ENCODE assay signal across 8 cellular contexts in the genomic region with DNA sequence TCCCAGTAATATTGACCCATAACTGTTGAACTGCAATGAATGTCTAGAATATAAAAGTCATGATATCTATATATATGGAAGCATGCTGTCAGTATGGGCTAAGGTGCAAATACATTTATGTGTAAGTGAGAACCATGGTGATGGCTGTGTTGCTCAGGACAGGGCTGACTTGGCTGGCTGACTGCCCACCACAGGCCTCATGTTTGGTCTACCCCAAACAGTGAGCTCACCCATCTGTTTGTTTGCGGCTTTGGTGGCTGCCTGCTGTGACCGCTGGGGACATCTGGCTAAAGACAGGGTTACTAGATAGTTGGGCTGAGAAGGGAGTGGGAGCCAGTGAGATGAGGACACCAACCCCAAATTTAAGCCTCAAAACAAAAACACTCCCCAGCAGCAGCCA. TPM values are rescaled to one million over a fixed set of nuclear protein-coding genes. Genes with fewer than 3 reads are reported as not detected.
DNase-seq lines count a peak whose midpoint lies in the region; ATAC-seq and TF ChIP-seq lines count a peak whose summit lies in the region.

No MANE protein-coding gene starts in this region.

- ATAC-seq in activated CD4-positive, alpha-beta T cell treated with anti-CD3 and anti-CD28 coated beads for 36 hours, result peak; percentile 15
- no peak for ATAC-seq in HCT116
- ATAC-seq in aorta (ENCODE audit: low FRiP score), result no peak
- ATAC-seq in Right ventricle myocardium superior (ENCODE audit: poor library complexity), result no peak

- H3K27me3 Mint-ChIP-seq in activated CD4-positive, alpha-beta T cell treated with anti-CD3 and anti-CD28 coated beads for 36 hours, result no peaks in the 10 kb centered on the region

- no peaks in the 10 kb centered on the region for H3K9me2 ChIP-seq in HCT116 (ENCODE audit: insufficient read depth)

- H4K20me1 ChIP-seq in HCT116 (ENCODE audit: insufficient read depth), result peaks cover 15% of the 10 kb centered on the region; the same call in 1 of the 2 replicates

- H3K27ac ChIP-seq in HCT116 (ENCODE audit: low read depth, low read length) (peak overlapping the region; percentile 97), aorta (ENCODE audit: low read depth in 1 of 2, low read length in 2 of 2) (peak overlapping the region in 1 of 2 donors; percentile 18)

- peak overlapping the region; percentile 99 for H3K27ac Mint-ChIP-seq in activated CD4-positive, alpha-beta T cell treated with anti-CD3 and anti-CD28 coated beads for 36 hours

- no peak overlapping the region for H2AFZ ChIP-seq in HCT116 (ENCODE audit: low read depth, low read length, poor library complexity, severe bottlenecking)

- intact Hi-C loops in activated CD4-positive, alpha-beta T cell treated with anti-CD3 and anti-CD28 coated beads for 36 hours (cut with DNase I, micrococcal nuclease), result loop anchor here (2.0 to 10.0 kb wide), 7 partner anchors 18 to 900 kb away; a partner anchor contains a TSS
- intact Hi-C loops in HCT116 (cut with micrococcal nuclease) (no loop called here), aorta (cut with DNase I) (no loop called here), Right ventricle myocardium superior (cut with DNase I) (no loop called here)

- TF ChIP-seq POLR2A in HCT116 (IDR thresholded peaks at IDR 0.05; ENCODE audit: borderline replicate concordance, extremely low read depth, insufficient read depth, insufficient read length), result no peak
- no peak for TF ChIP-seq POLR2A in NB4 (IDR thresholded peaks at IDR 0.05; ENCODE audit: extremely low read depth, insufficient read length)
- no peak for TF ChIP-seq POLR2A in erythroblast (IDR thresholded peaks at IDR 0.05; ENCODE audit: low read length)

- peak overlapping the region; percentile 55; the same call in 1 of the 2 replicates for H3K9ac ChIP-seq in HCT116 (ENCODE audit: low read length)

- POLR2A ChIA-PET in activated CD4-positive, alpha-beta T cell treated with anti-CD3 and anti-CD28 coated beads for 36 hours (lab: Charles Lee), result interaction anchor here (0.5 to 2.5 kb wide), 11 partner anchors 18 to 230 kb away, joined by 3 to 49 read pairs (median 7); no protein-coding TSS in a partner anchor
- POLR2A ChIA-PET in HCT116 (lab: Charles Lee), result interaction anchor here (1.1 to 1.5 kb wide), 2 partner anchors 116 to 136 kb away, joined by 3 to 6 read pairs; no protein-coding TSS in a partner anchor

- H3K36me3 ChIP-seq in HCT116 (ENCODE audit: control insufficient read depth in 1 of 2, insufficient read depth in 2 of 2, low read length in 2 of 2), result peaks cover 9 to 32% of the 10 kb centered on the region in 2 experiments; a peak in 3 of 4 replicates
- no peaks in the 10 kb centered on the region for H3K36me3 ChIP-seq in aorta (ENCODE audit: control insufficient read depth in 1 of 2, insufficient read depth in 2 of 2, low read length in 1 of 2)

- RAD21 ChIA-PET in HCT116 (lab: Charles Lee; ENCODE audit: low non-redundant PET in 1 of 2, low total read pairs in 2 of 2, uncharacterized antibody in 2 of 2, unreplicated experiment in 2 of 2), result no interaction called here

- peak overlapping the region; percentile 65 for H3K4me3 Mint-ChIP-seq in activated CD4-positive, alpha-beta T cell treated with anti-CD3 and anti-CD28 coated beads for 36 hours

- peaks cover 82% of the 10 kb centered on the region for H3K4me1 Mint-ChIP-seq in activated CD4-positive, alpha-beta T cell treated with anti-CD3 and anti-CD28 coated beads for 36 hours

- H3K79me2 ChIP-seq in HCT116 (ENCODE audit: insufficient read depth, low read length), result peaks cover 99% of the 10 kb centered on the region

- H3K4me1 ChIP-seq in HCT116 (ENCODE audit: control insufficient read depth in 1 of 2, insufficient read depth in 2 of 2, low read length in 2 of 2), result peaks cover 72 to 94% of the 10 kb centered on the region in 2 experiments
- H3K4me1 ChIP-seq in aorta (ENCODE audit: control insufficient read depth in 1 of 2, insufficient read depth in 2 of 2, low read length in 2 of 2), result peaks cover 1 to 15% of the 10 kb centered on the region in 2 donors

- H3K9me3 ChIP-seq in HCT116 (ENCODE audit: control insufficient read depth in 1 of 2, insufficient read depth in 1 of 2, low read depth in 1 of 2, low read length in 2 of 2), result no peaks in the 10 kb centered on the region
- H3K9me3 ChIP-seq in aorta (ENCODE audit: control insufficient read depth, low read length), result no peaks in the 10 kb centered on the region

- 68 to 77% methylated on average over 2 of the region's 2 CpGs for WGBS in aorta, 2 donors

- H3K27me3 ChIP-seq in HCT116 (ENCODE audit: insufficient read depth, low read length), result no peaks in the 10 kb centered on the region
- H3K27me3 ChIP-seq in aorta (ENCODE audit: control insufficient read depth in 1 of 2, insufficient read depth in 2 of 2, low read length in 1 of 2), result no peaks in the 10 kb centered on the region

- peaks cover 82% of the 10 kb centered on the region for H3K36me3 Mint-ChIP-seq in activated CD4-positive, alpha-beta T cell treated with anti-CD3 and anti-CD28 coated beads for 36 hours (ENCODE audit: low read depth)

- TF ChIP-seq CTCF in HCT116 (IDR thresholded peaks at IDR 0.05 in 2 of 3, conservative IDR thresholded peaks at IDR 0.05 in 1 of 3; ENCODE audit: borderline replicate concordance in 1 of 3, insufficient read depth in 1 of 3, low read depth in 2 of 3, low read length in 2 of 3) (no peak), NB4 (IDR thresholded peaks at IDR 0.05; ENCODE audit: low read depth, low read length) (no peak)

- H3K4me2 ChIP-seq in HCT116 (ENCODE audit: low read length), result peak overlapping the region; percentile 99

- H3K4me3 ChIP-seq in HCT116 (replicated peaks in 1 of 2; ENCODE audit: low read depth in 1 of 2, low read length in 2 of 2) (peak overlapping the region in 1 of 2 experiments; percentile 44; a peak in 1 of 4 replicates), NB4 (ENCODE audit: low read depth, low read length) (peak overlapping the region; percentile 23), aorta (ENCODE audit: low read length in 2 of 2) (no peak overlapping the region)

- DNase-seq in activated CD4-positive, alpha-beta T cell treated with anti-CD3 and anti-CD28 coated beads for 36 hours, result peak; percentile 76
- DNase-seq in activated CD4-positive, alpha-beta T cell treated with anti-CD3 and anti-CD28 coated beads for 4 hours, result no peak
- no peak for DNase-seq in HCT116 (ENCODE audit: low read depth, low spot score)
- peak; percentile 74 for DNase-seq in NB4 (ENCODE audit: low read depth)
- DNase-seq in erythroblast (lab: John Stamatoyannopoulos, UW), result peak; percentile 14 to 36
- DNase-seq in aorta, result peak; percentile 54 to 73
- no peak for DNase-seq in Kasumi-1 (lab: John Stamatoyannopoulos, UW)
- DNase-seq in Right ventricle myocardium superior, result no peak

- H3K9me3 Mint-ChIP-seq in activated CD4-positive, alpha-beta T cell treated with anti-CD3 and anti-CD28 coated beads for 36 hours (ENCODE audit: low read depth), result no peaks in the 10 kb centered on the region

- no peak for TF ChIP-seq RAD21 in HCT116 (IDR thresholded peaks at IDR 0.05; ENCODE audit: low read depth)

- BruUV-seq in HCT116 (replicated peaks; lab: Mats Ljungman, UMichigan), result no TSS peak

- CTCF ChIA-PET in activated CD4-positive, alpha-beta T cell treated with anti-CD3 and anti-CD28 coated beads for 36 hours (lab: Charles Lee), result interaction anchor here (0.7 to 2.2 kb wide), 8 partner anchors 15 to 143 kb away, joined by 3 to 9 read pairs (median 4); no protein-coding TSS in a partner anchor
- CTCF ChIA-PET in HCT116 (lab: Charles Lee), result interaction anchor here (0.7 kb wide), 1 partner anchor 10 kb away, joined by 3 read pairs; no protein-coding TSS in a partner anchor

TF ChIP-seq in HCT116, 20 proteins besides CTCF, POLR2A, EP300 and RAD21 (continues in another document):
- no peak for TF ChIP-seq CBX3 (IDR thresholded peaks at IDR 0.05; ENCODE audit: low read depth)
- TF ChIP-seq, protein P1, sequence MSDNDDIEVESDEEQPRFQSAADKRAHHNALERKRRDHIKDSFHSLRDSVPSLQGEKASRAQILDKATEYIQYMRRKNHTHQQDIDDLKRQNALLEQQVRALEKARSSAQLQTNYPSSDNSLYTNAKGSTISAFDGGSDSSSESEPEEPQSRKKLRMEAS (IDR thresholded peaks at IDR 0.05), result no peak
- TF ChIP-seq, protein P2, sequence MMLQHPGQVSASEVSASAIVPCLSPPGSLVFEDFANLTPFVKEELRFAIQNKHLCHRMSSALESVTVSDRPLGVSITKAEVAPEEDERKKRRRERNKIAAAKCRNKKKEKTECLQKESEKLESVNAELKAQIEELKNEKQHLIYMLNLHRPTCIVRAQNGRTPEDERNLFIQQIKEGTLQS (IDR thresholded peaks at IDR 0.05), result no peak
- no peak for TF ChIP-seq EZH2phosphoT487 (IDR thresholded peaks at IDR 0.05; ENCODE audit: borderline replicate concordance)
- TF ChIP-seq YY1 (IDR thresholded peaks at IDR 0.05; ENCODE audit: extremely low read depth, insufficient replicate concordance, low read depth, low read length), result no peak
- no peak for TF ChIP-seq TCF7L2 (IDR thresholded peaks at IDR 0.05; ENCODE audit: borderline replicate concordance, extremely low read depth, insufficient read depth, insufficient read length)
- no peak for TF ChIP-seq POLR2AphosphoS5 (IDR thresholded peaks at IDR 0.05; ENCODE audit: low read depth, low read length)
- no peak for TF ChIP-seq EZH2 (IDR thresholded peaks at IDR 0.05)
- TF ChIP-seq, protein P3, sequence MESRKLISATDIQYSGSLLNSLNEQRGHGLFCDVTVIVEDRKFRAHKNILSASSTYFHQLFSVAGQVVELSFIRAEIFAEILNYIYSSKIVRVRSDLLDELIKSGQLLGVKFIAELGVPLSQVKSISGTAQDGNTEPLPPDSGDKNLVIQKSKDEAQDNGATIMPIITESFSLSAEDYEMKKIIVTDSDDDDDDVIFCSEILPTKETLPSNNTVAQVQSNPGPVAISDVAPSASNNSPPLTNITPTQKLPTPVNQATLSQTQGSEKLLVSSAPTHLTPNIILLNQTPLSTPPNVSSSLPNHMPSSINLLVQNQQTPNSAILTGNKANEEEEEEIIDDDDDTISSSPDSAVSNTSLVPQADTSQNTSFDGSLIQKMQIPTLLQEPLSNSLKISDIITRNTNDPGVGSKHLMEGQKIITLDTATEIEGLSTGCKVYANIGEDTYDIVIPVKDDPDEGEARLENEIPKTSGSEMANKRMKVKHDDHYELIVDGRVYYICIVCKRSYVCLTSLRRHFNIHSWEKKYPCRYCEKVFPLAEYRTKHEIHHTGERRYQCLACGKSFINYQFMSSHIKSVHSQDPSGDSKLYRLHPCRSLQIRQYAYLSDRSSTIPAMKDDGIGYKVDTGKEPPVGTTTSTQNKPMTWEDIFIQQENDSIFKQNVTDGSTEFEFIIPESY (IDR thresholded peaks at IDR 0.05; ENCODE audit: extremely low read depth, insufficient replicate concordance, low read length), result no peak
- TF ChIP-seq ZFX (IDR thresholded peaks at IDR 0.05), result no peak
- no peak for TF ChIP-seq SRF (IDR thresholded peaks at IDR 0.05; ENCODE audit: low read depth)
- TF ChIP-seq FOSL1 (IDR thresholded peaks at IDR 0.05; ENCODE audit: low read depth), result no peak

RNA-seq across cellular contexts. Expression of a gene that starts 6.3 kb away (rescaled TPM):
- 100 to 1,000 TPM; 357 to 435 TPM for total RNA-seq in activated CD4-positive, alpha-beta T cell treated with anti-CD3 and anti-CD28 coated beads for 36 hours
- total RNA-seq in HCT116 (2021; ENCODE audit: unreplicated experiment) (742 TPM), aorta (100 to 1,000 TPM; 321 to 462 TPM), Right ventricle myocardium superior (15.4 TPM)
- polyA plus RNA-seq in HCT116 (2012), result 668 and 736 TPM in 2 replicates
- 100 to 1,000 TPM in 1 of 2 donors, 10 to 100 TPM in 1; 70.0 to 113 TPM for polyA plus RNA-seq in aorta

Comparison
In these comparisons a context has a peak if more than half of its experiments do, and no peak if none do; other contexts are left out.
1. DNase-seq: peak in activated CD4-positive, alpha-beta T cell treated with anti-CD3 and anti-CD28 coated beads for 36 hours (single experiment), NB4 (single experiment), erythroblast (2 of 2) and aorta (2 of 2); none in activated CD4-positive, alpha-beta T cell treated with anti-CD3 and anti-CD28 coated beads for 4 hours (0 of 2), HCT116 (single experiment), Kasumi-1 (0 of 2) and Right ventricle myocardium superior (single experiment).
2. RNA of a gene that starts 6.3 kb away (total RNA-seq): 742 TPM in HCT116 (single experiment), 321 to 462 TPM in aorta and 357 to 435 TPM in activated CD4-positive, alpha-beta T cell treated with anti-CD3 and anti-CD28 coated beads for 36 hours; 15.4 TPM in Right ventricle myocardium superior (single experiment); every median in the first group is over 10 times any median in the second.
3. intact Hi-C loops: an anchor here in activated CD4-positive, alpha-beta T cell treated with anti-CD3 and anti-CD28 coated beads for 36 hours (2.0 to 10.0 kb wide); none called in HCT116, aorta and Right ventricle myocardium superior.